ENCODE assay signal across 8 cellular contexts in genomic region chr18:50281295-50281971, GRCh38. TPM values are rescaled to one million over a fixed set of nuclear protein-coding genes. Genes with fewer than 3 reads are reported as not detected.
A peak's percentile ranks its signal among the peaks of the same experiment; 100 is the strongest.
DNase-seq lines count a peak whose midpoint lies in the region; ATAC-seq and TF ChIP-seq lines count a peak whose summit lies in the region.

MBD1 (minus strand) TSS chr18:50281523; CDS start chr18:50279992, 1,531 bp downstream.

- no peaks in the 10 kb centered on the region for H3K27me3 ChIP-seq in left lung

- peaks cover 9 to 48% of the 10 kb centered on the region in 2 donors for H3K4me1 ChIP-seq in left lung

- peak within 1 kb of the TSS; percentile 95 for H3K4me3 Mint-ChIP-seq in dendritic cell treated with granulocyte-macrophage colony-stimulating factor and Interleukin-4, amounts not matched to agents 40 ng/mL and 50 ng/mL, for 4 days

- H3K27ac ChIP-seq in left lung = peak within 1 kb of the TSS; percentile 82 to 90

- H3K4me3 ChIP-seq in left lung = peak within 1 kb of the TSS; percentile 78 to 92

- no peaks in the 10 kb centered on the region for H3K27me3 Mint-ChIP-seq in dendritic cell treated with granulocyte-macrophage colony-stimulating factor and Interleukin-4, amounts not matched to agents 40 ng/mL and 50 ng/mL, for 4 days

- ATAC-seq in GM19395 (IDR thresholded peaks at IDR 0.05; ENCODE audit: unreplicated experiment) = peak; percentile 90
- peak; percentile 85 for ATAC-seq in HG03565 (IDR thresholded peaks at IDR 0.05; ENCODE audit: unreplicated experiment)
- peak; percentile 97 for ATAC-seq in left lung

- peak; percentile 98 for DNase-seq in CD1c-positive myeloid dendritic cell (ENCODE audit: extremely low spot score)
- DNase-seq in NCI-H774 (lab: John Stamatoyannopoulos, UW) = peak; percentile 98
- peak; percentile 96 for DNase-seq in activated CD4-positive, alpha-beta T cell treated with anti-CD3 and anti-CD28 coated beads, Interleukin-2, amount 50 U/mL, for 4 hours
- peak; percentile 98 to 99 for DNase-seq in left lung
- peak; percentile 88 to 89 for DNase-seq in stimulated activated CD4-positive, alpha-beta T cell treated with anti-CD3 and anti-CD28 coated beads, Interleukin-2, amount 100 ng/mL, for 48 hours

- no peaks in the 10 kb centered on the region for H3K9me3 ChIP-seq in left lung

- no peaks in the 10 kb centered on the region for H3K9me3 Mint-ChIP-seq in dendritic cell treated with granulocyte-macrophage colony-stimulating factor and Interleukin-4, amounts not matched to agents 40 ng/mL and 50 ng/mL, for 4 days

- peaks cover 0 to 69% of the 10 kb centered on the region in 2 donors for H3K36me3 ChIP-seq in left lung

- peak in 1 of 2 donors; percentile 46 for TF ChIP-seq CTCF in left lung (IDR thresholded peaks at IDR 0.05)

- H3K36me3 Mint-ChIP-seq in dendritic cell treated with granulocyte-macrophage colony-stimulating factor and Interleukin-4, amounts not matched to agents 40 ng/mL and 50 ng/mL, for 4 days (ENCODE audit: low read depth) = peaks cover 78% of the 10 kb centered on the region

- peaks cover 64% of the 10 kb centered on the region for H3K4me1 Mint-ChIP-seq in dendritic cell treated with granulocyte-macrophage colony-stimulating factor and Interleukin-4, amounts not matched to agents 40 ng/mL and 50 ng/mL, for 4 days (ENCODE audit: low read depth)

- intact Hi-C loops in dendritic cell treated with granulocyte-macrophage colony-stimulating factor and Interleukin-4, amounts not matched to agents 40 ng/mL and 50 ng/mL, for 4 days (cut with micrococcal nuclease) = loop anchor here (1.0 to 10.0 kb wide), 4 partner anchors 15 to 787 kb away; partner anchors contain the start of genes ACAA2, CFAP53 and RPL17
- intact Hi-C loops in left lung (cut with DNase I) = no loop called here

- peak within 1 kb of the TSS; percentile 92 for H3K27ac Mint-ChIP-seq in dendritic cell treated with granulocyte-macrophage colony-stimulating factor and Interleukin-4, amounts not matched to agents 40 ng/mL and 50 ng/mL, for 4 days

RNA-seq across cellular contexts. Expression of gene MBD1, which starts in this region (rescaled TPM):
- total RNA-seq in left lung = 10 to 100 TPM; 51.9 to 64.9 TPM

Comparison
In these comparisons a context has a peak if more than half of its experiments do, and no peak if none do; other contexts are left out.
1. Peak in every context shown above with its lines: DNase-seq, ATAC-seq, H3K4me3 ChIP-seq and H3K27ac ChIP-seq.